ENCODE assay signal across 1 cellular context in the genomic region with DNA sequence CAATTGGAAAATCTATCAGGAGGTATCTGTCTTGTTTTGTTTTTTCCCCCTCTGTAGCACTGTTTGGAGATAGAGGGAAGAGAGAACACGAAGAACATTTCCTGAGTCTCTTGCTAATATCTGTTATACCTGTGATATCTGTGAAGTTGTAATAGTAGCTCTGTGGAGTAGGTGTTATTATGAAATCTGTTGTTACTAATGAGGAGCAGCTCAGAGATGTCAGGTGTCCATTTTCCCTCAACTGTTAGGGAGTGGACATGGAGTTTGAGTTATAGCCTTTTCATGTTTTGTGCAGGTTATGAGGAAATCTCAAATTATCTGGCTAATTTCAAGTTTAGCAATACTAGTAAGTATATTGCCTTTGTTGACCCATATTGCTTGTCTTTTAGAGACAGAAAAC.
TF ChIP-seq lines count a peak whose summit lies in the region.

No MANE protein-coding gene starts in this region.

TF ChIP-seq in GM23338, 12 proteins besides CTCF, POLR2A, EP300 and RAD21 (continued from another document):
- TF ChIP-seq CREB1 (CRISPR knock-in tag; IDR thresholded peaks at IDR 0.05; ENCODE audit: low read depth) = no peak
- TF ChIP-seq EZH2 (IDR thresholded peaks at IDR 0.05; ENCODE audit: low read depth, unreplicated experiment) = no peak
- TF ChIP-seq, protein P1, sequence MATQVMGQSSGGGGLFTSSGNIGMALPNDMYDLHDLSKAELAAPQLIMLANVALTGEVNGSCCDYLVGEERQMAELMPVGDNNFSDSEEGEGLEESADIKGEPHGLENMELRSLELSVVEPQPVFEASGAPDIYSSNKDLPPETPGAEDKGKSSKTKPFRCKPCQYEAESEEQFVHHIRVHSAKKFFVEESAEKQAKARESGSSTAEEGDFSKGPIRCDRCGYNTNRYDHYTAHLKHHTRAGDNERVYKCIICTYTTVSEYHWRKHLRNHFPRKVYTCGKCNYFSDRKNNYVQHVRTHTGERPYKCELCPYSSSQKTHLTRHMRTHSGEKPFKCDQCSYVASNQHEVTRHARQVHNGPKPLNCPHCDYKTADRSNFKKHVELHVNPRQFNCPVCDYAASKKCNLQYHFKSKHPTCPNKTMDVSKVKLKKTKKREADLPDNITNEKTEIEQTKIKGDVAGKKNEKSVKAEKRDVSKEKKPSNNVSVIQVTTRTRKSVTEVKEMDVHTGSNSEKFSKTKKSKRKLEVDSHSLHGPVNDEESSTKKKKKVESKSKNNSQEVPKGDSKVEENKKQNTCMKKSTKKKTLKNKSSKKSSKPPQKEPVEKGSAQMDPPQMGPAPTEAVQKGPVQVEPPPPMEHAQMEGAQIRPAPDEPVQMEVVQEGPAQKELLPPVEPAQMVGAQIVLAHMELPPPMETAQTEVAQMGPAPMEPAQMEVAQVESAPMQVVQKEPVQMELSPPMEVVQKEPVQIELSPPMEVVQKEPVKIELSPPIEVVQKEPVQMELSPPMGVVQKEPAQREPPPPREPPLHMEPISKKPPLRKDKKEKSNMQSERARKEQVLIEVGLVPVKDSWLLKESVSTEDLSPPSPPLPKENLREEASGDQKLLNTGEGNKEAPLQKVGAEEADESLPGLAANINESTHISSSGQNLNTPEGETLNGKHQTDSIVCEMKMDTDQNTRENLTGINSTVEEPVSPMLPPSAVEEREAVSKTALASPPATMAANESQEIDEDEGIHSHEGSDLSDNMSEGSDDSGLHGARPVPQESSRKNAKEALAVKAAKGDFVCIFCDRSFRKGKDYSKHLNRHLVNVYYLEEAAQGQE (IDR thresholded peaks at IDR 0.05; ENCODE audit: unreplicated experiment) = no peak
- no peak for TF ChIP-seq POLR2AphosphoS5 (IDR thresholded peaks at IDR 0.05; ENCODE audit: low read depth)
- TF ChIP-seq, protein P2, sequence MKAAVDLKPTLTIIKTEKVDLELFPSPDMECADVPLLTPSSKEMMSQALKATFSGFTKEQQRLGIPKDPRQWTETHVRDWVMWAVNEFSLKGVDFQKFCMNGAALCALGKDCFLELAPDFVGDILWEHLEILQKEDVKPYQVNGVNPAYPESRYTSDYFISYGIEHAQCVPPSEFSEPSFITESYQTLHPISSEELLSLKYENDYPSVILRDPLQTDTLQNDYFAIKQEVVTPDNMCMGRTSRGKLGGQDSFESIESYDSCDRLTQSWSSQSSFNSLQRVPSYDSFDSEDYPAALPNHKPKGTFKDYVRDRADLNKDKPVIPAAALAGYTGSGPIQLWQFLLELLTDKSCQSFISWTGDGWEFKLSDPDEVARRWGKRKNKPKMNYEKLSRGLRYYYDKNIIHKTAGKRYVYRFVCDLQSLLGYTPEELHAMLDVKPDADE (IDR thresholded peaks at IDR 0.05) = no peak
- TF ChIP-seq, protein P3, sequence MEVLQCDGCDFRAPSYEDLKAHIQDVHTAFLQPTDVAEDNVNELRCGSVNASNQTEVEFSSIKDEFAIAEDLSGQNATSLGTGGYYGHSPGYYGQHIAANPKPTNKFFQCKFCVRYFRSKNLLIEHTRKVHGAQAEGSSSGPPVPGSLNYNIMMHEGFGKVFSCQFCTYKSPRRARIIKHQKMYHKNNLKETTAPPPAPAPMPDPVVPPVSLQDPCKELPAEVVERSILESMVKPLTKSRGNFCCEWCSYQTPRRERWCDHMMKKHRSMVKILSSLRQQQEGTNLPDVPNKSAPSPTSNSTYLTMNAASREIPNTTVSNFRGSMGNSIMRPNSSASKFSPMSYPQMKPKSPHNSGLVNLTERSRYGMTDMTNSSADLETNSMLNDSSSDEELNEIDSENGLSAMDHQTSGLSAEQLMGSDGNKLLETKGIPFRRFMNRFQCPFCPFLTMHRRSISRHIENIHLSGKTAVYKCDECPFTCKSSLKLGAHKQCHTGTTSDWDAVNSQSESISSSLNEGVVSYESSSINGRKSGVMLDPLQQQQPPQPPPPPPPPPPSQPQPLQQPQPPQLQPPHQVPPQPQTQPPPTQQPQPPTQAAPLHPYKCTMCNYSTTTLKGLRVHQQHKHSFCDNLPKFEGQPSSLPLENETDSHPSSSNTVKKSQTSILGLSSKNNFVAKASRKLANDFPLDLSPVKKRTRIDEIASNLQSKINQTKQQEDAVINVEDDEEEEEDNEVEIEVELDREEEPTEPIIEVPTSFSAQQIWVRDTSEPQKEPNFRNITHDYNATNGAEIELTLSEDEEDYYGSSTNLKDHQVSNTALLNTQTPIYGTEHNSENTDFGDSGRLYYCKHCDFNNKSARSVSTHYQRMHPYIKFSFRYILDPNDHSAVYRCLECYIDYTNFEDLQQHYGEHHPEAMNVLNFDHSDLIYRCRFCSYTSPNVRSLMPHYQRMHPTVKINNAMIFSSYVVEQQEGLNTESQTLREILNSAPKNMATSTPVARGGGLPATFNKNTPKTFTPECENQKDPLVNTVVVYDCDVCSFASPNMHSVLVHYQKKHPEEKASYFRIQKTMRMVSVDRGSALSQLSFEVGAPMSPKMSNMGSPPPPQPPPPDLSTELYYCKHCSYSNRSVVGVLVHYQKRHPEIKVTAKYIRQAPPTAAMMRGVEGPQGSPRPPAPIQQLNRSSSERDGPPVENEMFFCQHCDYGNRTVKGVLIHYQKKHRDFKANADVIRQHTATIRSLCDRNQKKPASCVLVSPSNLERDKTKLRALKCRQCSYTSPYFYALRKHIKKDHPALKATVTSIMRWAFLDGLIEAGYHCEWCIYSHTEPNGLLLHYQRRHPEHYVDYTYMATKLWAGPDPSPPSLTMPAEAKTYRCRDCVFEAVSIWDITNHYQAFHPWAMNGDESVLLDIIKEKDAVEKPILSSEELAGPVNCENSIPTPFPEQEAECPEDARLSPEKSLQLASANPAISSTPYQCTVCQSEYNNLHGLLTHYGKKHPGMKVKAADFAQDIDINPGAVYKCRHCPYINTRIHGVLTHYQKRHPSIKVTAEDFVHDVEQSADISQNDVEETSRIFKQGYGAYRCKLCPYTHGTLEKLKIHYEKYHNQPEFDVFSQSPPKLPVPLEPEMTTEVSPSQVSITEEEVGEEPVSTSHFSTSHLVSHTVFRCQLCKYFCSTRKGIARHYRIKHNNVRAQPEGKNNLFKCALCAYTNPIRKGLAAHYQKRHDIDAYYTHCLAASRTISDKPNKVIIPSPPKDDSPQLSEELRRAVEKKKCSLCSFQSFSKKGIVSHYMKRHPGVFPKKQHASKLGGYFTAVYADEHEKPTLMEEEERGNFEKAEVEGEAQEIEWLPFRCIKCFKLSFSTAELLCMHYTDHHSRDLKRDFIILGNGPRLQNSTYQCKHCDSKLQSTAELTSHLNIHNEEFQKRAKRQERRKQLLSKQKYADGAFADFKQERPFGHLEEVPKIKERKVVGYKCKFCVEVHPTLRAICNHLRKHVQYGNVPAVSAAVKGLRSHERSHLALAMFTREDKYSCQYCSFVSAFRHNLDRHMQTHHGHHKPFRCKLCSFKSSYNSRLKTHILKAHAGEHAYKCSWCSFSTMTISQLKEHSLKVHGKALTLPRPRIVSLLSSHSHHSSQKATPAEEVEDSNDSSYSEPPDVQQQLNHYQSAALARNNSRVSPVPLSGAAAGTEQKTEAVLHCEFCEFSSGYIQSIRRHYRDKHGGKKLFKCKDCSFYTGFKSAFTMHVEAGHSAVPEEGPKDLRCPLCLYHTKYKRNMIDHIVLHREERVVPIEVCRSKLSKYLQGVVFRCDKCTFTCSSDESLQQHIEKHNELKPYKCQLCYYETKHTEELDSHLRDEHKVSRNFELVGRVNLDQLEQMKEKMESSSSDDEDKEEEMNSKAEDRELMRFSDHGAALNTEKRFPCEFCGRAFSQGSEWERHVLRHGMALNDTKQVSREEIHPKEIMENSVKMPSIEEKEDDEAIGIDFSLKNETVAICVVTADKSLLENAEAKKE (CRISPR knock-in tag; IDR thresholded peaks at IDR 0.05) = no peak
